ENCODE assay signal across 15 cellular contexts in the genomic region with DNA sequence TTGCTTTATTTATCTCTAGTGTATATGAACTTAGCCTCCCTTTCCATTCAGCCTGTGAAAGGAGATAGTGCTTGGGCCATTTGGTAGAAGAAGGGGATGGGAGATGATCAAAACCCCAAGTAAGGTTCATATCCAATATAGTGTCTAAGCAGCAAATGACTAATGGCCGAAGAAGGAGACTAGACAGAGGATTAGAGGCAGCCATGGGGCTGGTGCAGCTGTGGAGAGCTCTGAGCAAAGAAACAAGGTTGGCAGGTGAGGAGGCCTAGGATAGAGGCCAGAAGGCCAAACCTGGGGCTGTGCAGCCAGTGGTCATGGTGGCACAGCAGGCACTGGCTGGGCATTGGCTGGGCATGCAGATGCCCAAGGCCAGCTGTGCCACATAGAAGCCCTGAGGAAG. TPM values are rescaled to one million over a fixed set of nuclear protein-coding genes. Genes with fewer than 3 reads are reported as not detected.
DNase-seq lines count a peak whose midpoint lies in the region; ATAC-seq and TF ChIP-seq lines count a peak whose summit lies in the region.
"Had no signal": no experiment of that assay in that cellular context is flagged by ENCODE, and none has a peak within 500 bp of the region (broad histone marks: within the 10 kb centered on the region; RNA-seq: fewer than 3 reads in every experiment).

No MANE protein-coding gene starts in this region.

- H3K9me3 ChIP-seq in Caco-2: no peaks in the 10 kb centered on the region
- no peaks in the 10 kb centered on the region for H3K9me3 ChIP-seq in trophoblast cell (ENCODE audit: insufficient read depth, low read depth, low read length)
- no peaks in the 10 kb centered on the region for H3K9me3 ChIP-seq in heart right ventricle
- H3K9me3 ChIP-seq: BE2C had no signal

- H3K4ac ChIP-seq in trophoblast cell (ENCODE audit: low read depth, low read length): peak overlapping the region; percentile 27

- H4K12ac ChIP-seq in trophoblast cell (ENCODE audit: low read depth, low read length): no peak overlapping the region

- H3K36me3 ChIP-seq in Caco-2 (ENCODE audit: control insufficient read depth, insufficient read depth, low read length) (0 out of 2 replicates have a peak, but pooled peaks cover 2% of the 10 kb centered on the region), trophoblast cell (ENCODE audit: control insufficient read depth in 1 of 2, insufficient read depth in 2 of 2, low read length in 2 of 2) (no peaks in the 10 kb centered on the region), heart right ventricle (no peaks in the 10 kb centered on the region)
- H3K36me3 ChIP-seq: BE2C had no signal

- H2AK5ac ChIP-seq in trophoblast cell (ENCODE audit: low read length): peak overlapping the region; percentile 86

- peak overlapping the region; percentile 56 for H3K27ac ChIP-seq in RWPE1
- H3K27ac ChIP-seq in trophoblast cell (ENCODE audit: low read depth, low read length): peak overlapping the region; percentile 44
- H3K27ac ChIP-seq in heart right ventricle: peak overlapping the region in 3 of 10 donors; percentile 6 to 41 (median 39)

- peak overlapping the region; percentile 60 for H4K8ac ChIP-seq in trophoblast cell (ENCODE audit: low read depth, low read length)

- intact Hi-C loops in Caco-2 (cut with micrococcal nuclease; ENCODE audit: unreplicated experiment): no loop called here
- intact Hi-C loops in left ventricle myocardium superior (cut with micrococcal nuclease): no loop called here
- intact Hi-C loops in heart right ventricle (cut with DNase I): loop anchor here in 1 of 10 donors (10.0 kb wide), 1 partner anchor 55 kb away; no protein-coding TSS in a partner anchor

- H3K9me3 Mint-ChIP-seq in Caco-2 (ENCODE audit: unreplicated experiment): peaks cover 10% of the 10 kb centered on the region

- no peak for ATAC-seq in HG03139 (IDR thresholded peaks at IDR 0.05; ENCODE audit: unreplicated experiment)
- ATAC-seq in left ventricle myocardium superior: no peak
- ATAC-seq in HG03442 (IDR thresholded peaks at IDR 0.05; ENCODE audit: unreplicated experiment): no peak
- no peak for ATAC-seq in heart right ventricle

- BruUV-seq in Caco-2 (replicated peaks; lab: Mats Ljungman, UMichigan): no TSS peak

- no CpG with 5 or more reads among the region's 1 CpG for WGBS in trophoblast cell (ENCODE audit: extremely low coverage, insufficient coverage, insufficient read length)
- WGBS in heart right ventricle, 2 donors: 42 to 89% methylated on average over 1 of the region's 1 CpG

- POLR2A ChIA-PET in Caco-2 (lab: Charles Lee) (no interaction called here), RWPE1 (lab: Yijun Ruan, JAX; ENCODE audit: low non-redundant PET) (no interaction called here)

- peaks cover 62% of the 10 kb centered on the region for H3K79me1 ChIP-seq in trophoblast cell (ENCODE audit: low read length)

- peak overlapping the region; percentile 80 for H3K27ac Mint-ChIP-seq in Caco-2 (ENCODE audit: unreplicated experiment)

- H3K4me1 ChIP-seq in Caco-2 (peaks cover 59% of the 10 kb centered on the region), trophoblast cell (ENCODE audit: control insufficient read depth in 1 of 2, insufficient read depth in 2 of 2, low read length in 2 of 2) (peaks cover 43 to 53% of the 10 kb centered on the region in 2 experiments), heart right ventricle (peaks cover 5 to 51% (median 14%) of the 10 kb centered on the region in 9 donors)

- H3K27me3 ChIP-seq in Caco-2 (replicated peaks; ENCODE audit: control insufficient read depth, insufficient read depth, low read length) (no peaks in the 10 kb centered on the region), trophoblast cell (ENCODE audit: insufficient read depth, low read length) (no peaks in the 10 kb centered on the region), heart right ventricle (no peaks in the 10 kb centered on the region)
- H3K27me3 ChIP-seq: BE2C had no signal

- DNase-seq in Caco-2 (no peak), RWPE1 (ENCODE audit: low spot score) (no peak), fibroblast of villous mesenchyme (ENCODE audit: low read depth) (peak; percentile 52), trophoblast cell (no peak), left ventricle myocardium superior (no peak), heart right ventricle (no peak)
- DNase-seq: activated CD4-positive, alpha-beta T cell treated with anti-CD3 and anti-CD28 coated beads for 36 hours; amniotic stem cell; BE2C; DND-41; NCI-H748 treated with DMSO at 0.1 percent for 48 hours had no signal

- TF ChIP-seq CTCF in Caco-2 (IDR thresholded peaks at IDR 0.05; ENCODE audit: insufficient read depth in 1 of 2, low read depth in 1 of 2, low read length in 1 of 2, severe bottlenecking in 1 of 2, unreplicated experiment in 1 of 2) (no peak), RWPE1 (conservative IDR thresholded peaks at IDR 0.05; ENCODE audit: low read depth) (no peak), fibroblast of villous mesenchyme (IDR thresholded peaks at IDR 0.05; ENCODE audit: insufficient read depth, low read depth, low read length) (no peak), heart right ventricle (IDR thresholded peaks at IDR 0.05) (no peak)

- H3K36me3 Mint-ChIP-seq in Caco-2 (ENCODE audit: insufficient read depth, unreplicated experiment): peaks cover 14% of the 10 kb centered on the region

- H3K4me1 Mint-ChIP-seq in Caco-2 (ENCODE audit: low read depth, unreplicated experiment): peaks cover 42% of the 10 kb centered on the region

- H2BK120ac ChIP-seq in trophoblast cell (ENCODE audit: insufficient read depth, low read length, poor library complexity): peak overlapping the region; percentile 83

- CTCF ChIA-PET in Caco-2 (lab: Charles Lee): no interaction called here
- CTCF ChIA-PET in RWPE1 (lab: Yijun Ruan, JAX): no interaction called here

- peak overlapping the region; percentile 55 for H3K14ac ChIP-seq in trophoblast cell (ENCODE audit: low read length)

- no peaks in the 10 kb centered on the region for H3K27me3 Mint-ChIP-seq in Caco-2 (ENCODE audit: insufficient read depth, unreplicated experiment)
- H3K27me3 Mint-ChIP-seq: activated CD4-positive, alpha-beta T cell treated with anti-CD3 and anti-CD28 coated beads for 36 hours had no signal

- no peak overlapping the region for H3K9ac ChIP-seq in trophoblast cell (ENCODE audit: low read length)

- H3K18ac ChIP-seq in trophoblast cell (ENCODE audit: low read length): peak overlapping the region; percentile 25

- H2BK12ac ChIP-seq in trophoblast cell (ENCODE audit: low read length): peak overlapping the region; percentile 86

- H3K4me3 Mint-ChIP-seq in Caco-2 (ENCODE audit: unreplicated experiment): peak overlapping the region; percentile 48
- H3K4me3 Mint-ChIP-seq: activated CD4-positive, alpha-beta T cell treated with anti-CD3 and anti-CD28 coated beads for 36 hours had no signal

- no peak overlapping the region for H3K23ac ChIP-seq in trophoblast cell (ENCODE audit: low read length)

- H3K4me3 ChIP-seq in Caco-2 (ENCODE audit: low read depth, low read length): no peak overlapping the region
- no peak overlapping the region for H3K4me3 ChIP-seq in fibroblast of villous mesenchyme (ENCODE audit: low read depth, low read length)
- H3K4me3 ChIP-seq in trophoblast cell (ENCODE audit: low read depth, low read length): no peak overlapping the region
- no peak overlapping the region for H3K4me3 ChIP-seq in heart right ventricle

- H3K4me2 ChIP-seq in trophoblast cell (ENCODE audit: low read length): no peak overlapping the region

- peaks cover 17% of the 10 kb centered on the region for H3K79me2 ChIP-seq in trophoblast cell (ENCODE audit: control insufficient read depth, insufficient read depth, low read length, poor library complexity)

- H4K91ac ChIP-seq in trophoblast cell (ENCODE audit: low read depth, low read length): peak overlapping the region; percentile 64

- peak overlapping the region; percentile 50 for H2AFZ ChIP-seq in trophoblast cell (ENCODE audit: insufficient read depth, low read length, poor library complexity)

- H2BK5ac ChIP-seq in trophoblast cell (ENCODE audit: low read depth, low read length, poor library complexity): peak overlapping the region; percentile 74

RNA-seq across cellular contexts. Expression of a gene that starts 10.5 kb away (rescaled TPM):
- total RNA-seq in Caco-2 (2022) (not detected in 2 replicates), fibroblast of villous mesenchyme (0.32 and 0.86 TPM in 2 replicates), left ventricle myocardium superior (not detected), heart right ventricle (1 to 10 TPM in 7 of 10 donors, not detected in 3; 2.3 to 3.8 (median 2.8) TPM)
- polyA plus RNA-seq in trophoblast cell (2013): 0.14 TPM in 2 replicates
- polyA plus RNA-seq in heart right ventricle: under 1 TPM in 1 of 2 donors, not detected in 1; 0.35 TPM
- total RNA-seq: activated CD4-positive, alpha-beta T cell treated with anti-CD3 and anti-CD28 coated beads for 36 hours; T-helper 2 cell treated with Interferon-gamma antibody and Interleukin-4, amounts not matched to agents 100 ng/mL and 5 ng/mL, for 36 hours; temporal lobe had no signal

RNA-seq across cellular contexts. Expression of a gene that starts 25.2 kb away (rescaled TPM):
- total RNA-seq in Caco-2 (2022): not detected in 2 replicates
- not detected in 2 replicates for total RNA-seq in fibroblast of villous mesenchyme
- 0.07 and 0.32 TPM in 2 replicates for polyA plus RNA-seq in trophoblast cell (2013)
- not detected for total RNA-seq in left ventricle myocardium superior
- total RNA-seq in heart right ventricle: not detected
- under 1 TPM in 1 of 2 donors, not detected in 1; 0.06 TPM for polyA plus RNA-seq in heart right ventricle
- total RNA-seq: temporal lobe had no signal
